In genomic region chr9:17075758-17076485, GRCh38 we compare ENCODE assay signal across 1 cellular context.
TF ChIP-seq lines count a peak whose summit lies in the region.

No MANE protein-coding gene starts in this region.

TF ChIP-seq in IMR-90, 13 proteins besides CTCF, POLR2A, EP300 and RAD21 (continued from another document):
- no peak for TF ChIP-seq USF2 (IDR thresholded peaks at IDR 0.05; ENCODE audit: low read depth, low read length)
- TF ChIP-seq BHLHE40 (IDR thresholded peaks at IDR 0.05; ENCODE audit: low read depth, low read length), result no peak
